9 cellular contexts compared by ENCODE assay signal in genomic region chr10:128150551-128150950, GRCh38. TPM values are rescaled to one million over a fixed set of nuclear protein-coding genes. Genes with fewer than 3 reads are reported as not detected.
DNase-seq lines count a peak whose midpoint lies in the region; ATAC-seq and TF ChIP-seq lines count a peak whose summit lies in the region.
"Had no signal": no experiment of that assay in that cellular context is flagged by ENCODE, and none has a peak within 500 bp of the region (broad histone marks: within the 10 kb centered on the region; RNA-seq: fewer than 3 reads in every experiment).

No MANE protein-coding gene starts in this region.

- H3K9me3 ChIP-seq in heart left ventricle (no peaks in the 10 kb centered on the region), lower lobe of right lung (no peaks in the 10 kb centered on the region), upper lobe of left lung (no peaks in the 10 kb centered on the region)

- WGBS in heart left ventricle, 4 donors = 62 to 76% (median 66%) methylated on average over 19 of the region's 19 CpGs
- WGBS in upper lobe of left lung, 2 donors = 62 to 68% methylated on average over 19 of the region's 19 CpGs

- intact Hi-C loops in heart left ventricle (cut with DNase I) = loop anchor here in 5 of 10 donors (2.0 to 10.0 kb wide), 6 partner anchors 68 to 436 kb away; partner anchors contain the start of gene PTPRE (in 1 of the 5)
- intact Hi-C loops in left ventricle myocardium superior (cut with micrococcal nuclease) = no loop called here
- intact Hi-C loops in lower lobe of right lung (cut with DNase I) = no loop called here

- ATAC-seq in heart left ventricle (no peak), left ventricle myocardium superior (no peak), lower lobe of right lung (no peak), upper lobe of left lung (ENCODE audit: low FRiP score in 2 of 2) (no peak), HG02973 (IDR thresholded peaks at IDR 0.05; ENCODE audit: unreplicated experiment) (no peak)

- H3K27ac ChIP-seq in heart left ventricle (no peak overlapping the region), lower lobe of right lung (no peak overlapping the region), upper lobe of left lung (no peak overlapping the region)
- H3K27ac ChIP-seq: VCaP had no signal

- DNase-seq in heart left ventricle (no peak), left ventricle myocardium superior (no peak), astrocyte of the cerebellum (ENCODE audit: low read depth) (no peak), lower lobe of right lung (no peak), upper lobe of left lung (peak in 1 of 2 donors; percentile 67), NCI-H187 (lab: John Stamatoyannopoulos, UW) (no peak), dedifferentiated amniotic fluid mesenchymal stem cell (ENCODE audit: extremely low spot score) (no peak)

- TF ChIP-seq POLR2A in heart left ventricle (IDR thresholded peaks at IDR 0.05) (no peak), upper lobe of left lung (IDR thresholded peaks at IDR 0.05) (no peak)

- no peak for TF ChIP-seq CTCF in heart left ventricle (IDR thresholded peaks at IDR 0.05)
- no peak for TF ChIP-seq CTCF in astrocyte of the cerebellum (IDR thresholded peaks at IDR 0.05; ENCODE audit: low read depth, low read length, missing control alignments)
- TF ChIP-seq CTCF in lower lobe of right lung (IDR thresholded peaks at IDR 0.05) = no peak
- no peak for TF ChIP-seq CTCF in upper lobe of left lung (IDR thresholded peaks at IDR 0.05)

- no peak for TF ChIP-seq EP300 in upper lobe of left lung (IDR thresholded peaks at IDR 0.05)

- peak overlapping the region in 10 of 12 donors; percentile 23 to 65 (median 50) for H3K4me3 ChIP-seq in heart left ventricle
- peak overlapping the region; percentile 59 for H3K4me3 ChIP-seq in astrocyte of the cerebellum (ENCODE audit: low read depth, low read length)
- peak overlapping the region; percentile 44 for H3K4me3 ChIP-seq in lower lobe of right lung
- H3K4me3 ChIP-seq in upper lobe of left lung = peak overlapping the region in 3 of 4 donors; percentile 31 to 51 (median 47)

- in situ Hi-C loops in astrocyte of the cerebellum (cut with HindIII; ENCODE audit: low sequenced_read_pairs) = no loop called here

- peaks cover 0 to 41% (median 10%) of the 10 kb centered on the region in 9 donors for H3K27me3 ChIP-seq in heart left ventricle
- peaks cover 21% of the 10 kb centered on the region for H3K27me3 ChIP-seq in lower lobe of right lung (ENCODE audit: low read depth)
- peaks cover 0 to 8% (median 2%) of the 10 kb centered on the region in 4 donors for H3K27me3 ChIP-seq in upper lobe of left lung

- peaks cover 0 to 12% (median 3%) of the 10 kb centered on the region in 12 donors for H3K4me1 ChIP-seq in heart left ventricle
- peaks cover 5% of the 10 kb centered on the region for H3K4me1 ChIP-seq in lower lobe of right lung
- H3K4me1 ChIP-seq in upper lobe of left lung = peaks cover 5 to 14% (median 5%) of the 10 kb centered on the region in 4 donors

- H3K36me3 ChIP-seq in heart left ventricle (no peaks in the 10 kb centered on the region), lower lobe of right lung (no peaks in the 10 kb centered on the region), upper lobe of left lung (no peaks in the 10 kb centered on the region)

RNA-seq across cellular contexts. Expression of gene MKI67, which starts 24.3 kb away (rescaled TPM):
- 10 to 100 TPM in 1 of 9 donors, 1 to 10 TPM in 3, under 1 TPM in 5; 0.09 to 27.9 (median 0.89) TPM for total RNA-seq in heart left ventricle
- polyA plus RNA-seq in heart left ventricle = under 1 TPM; 0.04 to 0.18 TPM
- total RNA-seq in left ventricle myocardium superior = 1.3 TPM
- 4.8 TPM for total RNA-seq in lower lobe of right lung
- 1 to 10 TPM; 1.0 to 7.3 (median 5.0) TPM for total RNA-seq in upper lobe of left lung
